8 cellular contexts compared by ENCODE assay signal in genomic region chr17:60036796-60037677, GRCh38. TPM values are rescaled to one million over a fixed set of nuclear protein-coding genes. Genes with fewer than 3 reads are reported as not detected.
DNase-seq lines count a peak whose midpoint lies in the region; ATAC-seq, FAIRE-seq and TF ChIP-seq lines count a peak whose summit lies in the region.

No MANE protein-coding gene starts in this region.

- ATAC-seq in HG02642 (IDR thresholded peaks at IDR 0.05; ENCODE audit: poor library complexity, unreplicated experiment) = peak; percentile 58
- peak; percentile 96 for ATAC-seq in WTC11
- ATAC-seq in GM18868 (IDR thresholded peaks at IDR 0.05; ENCODE audit: unreplicated experiment) = no peak

- TF ChIP-seq CTCF in WTC11 (IDR thresholded peaks at IDR 0.05) (peak; percentile 76), mammary epithelial cell (conservative IDR thresholded peaks at IDR 0.05 in 1 of 2, IDR thresholded peaks at IDR 0.05 in 1 of 2; ENCODE audit: extremely low read depth in 1 of 2, insufficient read depth in 1 of 2, low read depth in 1 of 2, low read length in 2 of 2) (peak; percentile 96 to 98), keratinocyte (optimal IDR thresholded peaks at IDR 0.05 in 1 of 3, IDR thresholded peaks at IDR 0.05 in 1 of 3, conservative IDR thresholded peaks at IDR 0.05 in 1 of 3; ENCODE audit: extremely low read depth in 1 of 3, insufficient read depth in 2 of 3, low read length in 3 of 3) (peak; percentile 92 to 98 (median 96))

- no peak overlapping the region for H3K4me3 Mint-ChIP-seq in WTC11

- no peaks in the 10 kb centered on the region for H3K9me1 ChIP-seq in keratinocyte (ENCODE audit: control insufficient read depth, extremely low read depth, insufficient read depth, low read length)

- H4K20me1 ChIP-seq in mammary epithelial cell (ENCODE audit: insufficient read depth, low read length) (no peaks in the 10 kb centered on the region), keratinocyte (ENCODE audit: control insufficient read depth, extremely low read depth, insufficient read depth, low read length) (no peaks in the 10 kb centered on the region)

- peaks cover 4% of the 10 kb centered on the region; the same call in 1 of the 2 replicates for H3K27me3 Mint-ChIP-seq in WTC11 (ENCODE audit: low read depth)

- POLR2A ChIA-PET in WTC11 (lab: Charles Lee) = no interaction called here

- no peaks in the 10 kb centered on the region for H3K27me3 ChIP-seq in mammary epithelial cell (ENCODE audit: insufficient read depth, low read length)
- H3K27me3 ChIP-seq in keratinocyte (ENCODE audit: control insufficient read depth, extremely low read depth, insufficient read depth, low read length) = no peaks in the 10 kb centered on the region

- peaks cover 3% of the 10 kb centered on the region; the same call in 1 of the 2 replicates for H3K4me1 Mint-ChIP-seq in WTC11

- DNase-seq in Daoy (ENCODE audit: low read depth) (peak; percentile 73), NCI-H2196 (lab: John Stamatoyannopoulos, UW; ENCODE audit: unreplicated experiment) (peak; percentile 72), WTC11 (ENCODE audit: low spot score) (peak; percentile 78), mammary epithelial cell (peak; percentile 75), keratinocyte (ENCODE audit: low read depth, low spot score) (peak; percentile 35)
- DNase-seq in stimulated activated CD4-positive, alpha-beta T cell treated with anti-CD3 and anti-CD28 coated beads, Interleukin-1b, Interleukin-23, amount 100 ng/mL, for 1 hour (ENCODE audit: low read depth in 2 of 2) = peak; percentile 35 to 36

- H3K79me2 ChIP-seq in mammary epithelial cell (ENCODE audit: insufficient read depth, low read length) = no peaks in the 10 kb centered on the region
- H3K79me2 ChIP-seq in keratinocyte (ENCODE audit: control insufficient read depth, insufficient read depth, low read length) = no peaks in the 10 kb centered on the region

- BruUV-seq in mammary epithelial cell (replicated peaks; lab: Mats Ljungman, UMichigan) = no TSS peak

- H3K4me1 ChIP-seq in mammary epithelial cell (ENCODE audit: insufficient read depth, low read length) (no peaks in the 10 kb centered on the region), keratinocyte (ENCODE audit: control insufficient read depth, extremely low read depth, insufficient read depth, low read length) (peaks cover 4% of the 10 kb centered on the region)

- H3K4me3 ChIP-seq in mammary epithelial cell (replicated peaks in 1 of 3; ENCODE audit: insufficient read depth in 1 of 3, low read depth in 2 of 3, low read length in 3 of 3) (no peak overlapping the region), keratinocyte (ENCODE audit: control insufficient read depth in 2 of 3, extremely low read depth in 1 of 3, insufficient read depth in 2 of 3, low read depth in 1 of 3, low read length in 3 of 3) (no peak overlapping the region)

- intact Hi-C loops in mammary epithelial cell (cut with micrococcal nuclease) = loop anchor here (5.0 kb wide), 4 partner anchors 70 to 400 kb away; no protein-coding TSS in a partner anchor

- CTCF ChIA-PET in WTC11 (lab: Charles Lee) (interaction anchor here (0.5 to 3.3 kb wide), 41 partner anchors 10 to 726 kb away, joined by 3 to 32 read pairs (median 4); partner anchors contain the start of genes HEATR6, PTRH2, RNFT1 and RPS6KB1), mammary epithelial cell (lab: Charles Lee; ENCODE audit: low non-redundant PET) (interaction anchor here (0.5 kb wide), 2 partner anchors 94 to 96 kb away, joined by 3 to 5 read pairs; no protein-coding TSS in a partner anchor)

- H3K9me3 Mint-ChIP-seq in WTC11 = no peaks in the 10 kb centered on the region

- H3K36me3 ChIP-seq in mammary epithelial cell (ENCODE audit: insufficient read depth, low read length) (no peaks in the 10 kb centered on the region), keratinocyte (ENCODE audit: control insufficient read depth in 2 of 2, extremely low read depth in 1 of 2, insufficient read depth in 2 of 2, low read length in 2 of 2) (no peaks in the 10 kb centered on the region)

- dilution Hi-C loops in mammary epithelial cell (cut with HindIII; ENCODE audit: low sequenced_read_pairs) = loop anchor here (25.0 kb wide), 1 partner anchor 300 kb away; no protein-coding TSS in a partner anchor
- dilution Hi-C loops in keratinocyte (cut with MboI; ENCODE audit: extremely low pct_ligation_motif_present, low sequenced_read_pairs) = no loop called here

- no peak overlapping the region for H3K27ac ChIP-seq in mammary epithelial cell (ENCODE audit: insufficient read depth, low read depth, low read length)
- no peak overlapping the region for H3K27ac ChIP-seq in keratinocyte (ENCODE audit: control insufficient read depth, insufficient read depth, low read length)

- H3K9ac ChIP-seq in mammary epithelial cell (ENCODE audit: insufficient read depth, low read length) (no peak overlapping the region), keratinocyte (ENCODE audit: control insufficient read depth, extremely low read depth, insufficient read depth, low read length) (no peak overlapping the region)

- WGBS in mammary epithelial cell (ENCODE audit: low coverage, missing lambda C conversion rate) = 33% methylated on average over 15 of the region's 20 CpGs

- in situ Hi-C loops in mammary epithelial cell (cut with MboI; ENCODE audit: low sequenced_read_pairs in 2 of 2) = loop anchor here in 1 of 2 donors (10.0 to 25.0 kb wide), 2 partner anchors 122 to 300 kb away; no protein-coding TSS in a partner anchor

- H3K27ac Mint-ChIP-seq in WTC11 = peak overlapping the region; percentile 9; the same call in 1 of the 2 replicates

- peak; percentile 75 for FAIRE-seq in keratinocyte (lab: Jason Lieb, UNC)

- peak overlapping the region; percentile 64 for H2AFZ ChIP-seq in mammary epithelial cell (ENCODE audit: low read depth, low read length)
- H2AFZ ChIP-seq in keratinocyte (ENCODE audit: control insufficient read depth, low read length) = no peak overlapping the region

- H3K4me2 ChIP-seq in mammary epithelial cell (ENCODE audit: insufficient read depth, low read depth, low read length) (peak overlapping the region; percentile 36), keratinocyte (ENCODE audit: control insufficient read depth, extremely low read depth, insufficient read depth, low read depth, low read length) (peak overlapping the region; percentile 66)

- no peaks in the 10 kb centered on the region for H3K9me3 ChIP-seq in mammary epithelial cell (replicated peaks; ENCODE audit: insufficient read depth, low read length)
- H3K9me3 ChIP-seq in keratinocyte (ENCODE audit: control insufficient read depth, low read depth, low read length) = no peaks in the 10 kb centered on the region

- H3K36me3 Mint-ChIP-seq in WTC11 = no peaks in the 10 kb centered on the region

TF ChIP-seq in WTC11, 78 proteins besides CTCF, POLR2A, EP300 and RAD21:
- TF ChIP-seq JAZF1 (CRISPR knock-in tag; IDR thresholded peaks at IDR 0.05) (no peak), NFYB (CRISPR knock-in tag; conservative IDR thresholded peaks at IDR 0.05; ENCODE audit: low read depth) (no peak), FOXJ3 (CRISPR knock-in tag; IDR thresholded peaks at IDR 0.05; ENCODE audit: borderline replicate concordance) (no peak), ZMAT4 (CRISPR knock-in tag; IDR thresholded peaks at IDR 0.05) (no peak), HMGA2 (CRISPR knock-in tag; IDR thresholded peaks at IDR 0.05) (no peak), ZSCAN18 (CRISPR knock-in tag; IDR thresholded peaks at IDR 0.05) (no peak), NR2C2 (CRISPR knock-in tag; IDR thresholded peaks at IDR 0.05) (no peak), ETV6 (CRISPR knock-in tag; IDR thresholded peaks at IDR 0.05) (no peak)
TF ChIP-seq in WTC11: peak in this region for 0.

RNA-seq across cellular contexts. Expression of gene HEATR6, which starts 41.7 kb away (rescaled TPM):
- total RNA-seq in Daoy (2014; rRNA removed; shearing (Covaris generic)) = 7.9 and 8.2 TPM in 2 replicates
- total RNA-seq in WTC11 (2021) (20.7 to 23.1 TPM (median 21.3 TPM) in 3 replicates), mammary epithelial cell (10 to 100 TPM; 20.4 to 21.5 TPM)
- polyA plus RNA-seq in mammary epithelial cell (17.3 TPM), keratinocyte (11.7 to 16.1 TPM (median 11.8 TPM) in 3 replicates)
- polyA minus RNA-seq in mammary epithelial cell (15.6 TPM), keratinocyte (16.3 to 24.0 TPM (median 23.7 TPM) in 3 replicates)
- 5.8 TPM for polyA plus RNA-seq in keratinocyte (2011; ENCODE audit: low read depth)
- 8.0 and 9.8 TPM in 2 replicates for polyA plus RNA-seq in keratinocyte (2011; cell fraction: cytosol; rRNA removed)
- polyA plus RNA-seq in keratinocyte (2011; cell fraction: nucleus; rRNA removed) = 38.5 and 39.9 TPM in 2 replicates
- polyA plus RNA-seq in keratinocyte (2012; ENCODE audit: low replicate concordance) = 9.2 and 9.4 TPM in 2 replicates
- 26.9 TPM for polyA minus RNA-seq in keratinocyte (2011; cell fraction: cytosol; rRNA and poly(A)+ RNA removed)
- polyA minus RNA-seq in keratinocyte (2011; cell fraction: nucleus; rRNA and poly(A)+ RNA removed) = 24.2 and 27.5 TPM in 2 replicates
